Comparison of ENCODE assay signal across 10 cellular contexts in genomic region chr16:88628512-88628974, GRCh38. TPM values are rescaled to one million over a fixed set of nuclear protein-coding genes. Genes with fewer than 3 reads are reported as not detected.
DNase-seq lines count a peak whose midpoint lies in the region; ATAC-seq and TF ChIP-seq lines count a peak whose summit lies in the region.
"Had no signal": no experiment of that assay in that cellular context is flagged by ENCODE, and none has a peak within 500 bp of the region (broad histone marks: within the 10 kb centered on the region; RNA-seq: fewer than 3 reads in every experiment).

No MANE protein-coding gene starts in this region.

- ATAC-seq in Panc1 (peak; percentile 69), GM21825 (IDR thresholded peaks at IDR 0.05; ENCODE audit: unreplicated experiment) (no peak), HG02840 (IDR thresholded peaks at IDR 0.05; ENCODE audit: low FRiP score, unreplicated experiment) (no peak)

- H3K27me3 ChIP-seq in mammary epithelial cell (ENCODE audit: insufficient read depth, low read length) (no peaks in the 10 kb centered on the region), Panc1 (ENCODE audit: control insufficient read depth, insufficient read depth, low read length) (no peaks in the 10 kb centered on the region), cardiac muscle cell (peaks cover 3% of the 10 kb centered on the region)

- H3K9me3 Mint-ChIP-seq in MCF 10A (ENCODE audit: unreplicated experiment) (no peaks in the 10 kb centered on the region), type B pancreatic cell (no peaks in the 10 kb centered on the region)
- H3K9me3 Mint-ChIP-seq: dendritic cell treated with granulocyte-macrophage colony-stimulating factor and Interleukin-4, amounts not matched to agents 40 ng/mL and 50 ng/mL, for 4 days had no signal

- H3K36me3 Mint-ChIP-seq in MCF 10A (ENCODE audit: insufficient read depth, unreplicated experiment): peaks cover 53% of the 10 kb centered on the region
- H3K36me3 Mint-ChIP-seq in type B pancreatic cell: no peaks in the 10 kb centered on the region

- POLR2A ChIA-PET in MCF 10A (lab: Yijun Ruan, JAX): interaction anchor here (0.6 kb wide), 1 partner anchor 39 kb away, joined by 3 read pairs; no protein-coding TSS in a partner anchor
- POLR2A ChIA-PET in Panc1 (lab: Charles Lee): no interaction called here

- dilution Hi-C loops in mammary epithelial cell (cut with HindIII; ENCODE audit: low sequenced_read_pairs): loop anchor here (5.0 kb wide), 1 partner anchor 41 kb away; no protein-coding TSS in a partner anchor

- H2AFZ ChIP-seq in mammary epithelial cell (ENCODE audit: low read depth, low read length): no peak overlapping the region

- H3K4me1 ChIP-seq in mammary epithelial cell (ENCODE audit: insufficient read depth, low read length) (no peaks in the 10 kb centered on the region), Panc1 (ENCODE audit: control insufficient read depth, insufficient read depth, low read length) (no peaks in the 10 kb centered on the region), cardiac muscle cell (ENCODE audit: low read depth) (no peaks in the 10 kb centered on the region)

- H3K36me3 ChIP-seq in mammary epithelial cell (ENCODE audit: insufficient read depth, low read length): peaks cover 1% of the 10 kb centered on the region
- H3K36me3 ChIP-seq in Panc1 (ENCODE audit: control insufficient read depth, insufficient read depth, low read length): no peaks in the 10 kb centered on the region
- H3K36me3 ChIP-seq in cardiac muscle cell: peaks cover 32% of the 10 kb centered on the region

- 83% methylated on average over 11 of the region's 12 CpGs for WGBS in mammary epithelial cell (ENCODE audit: low coverage, missing lambda C conversion rate)

- in situ Hi-C loops in mammary epithelial cell (cut with MboI; ENCODE audit: low sequenced_read_pairs in 2 of 2): no loop called here
- in situ Hi-C loops in Panc1 (cut with HindIII; ENCODE audit: low pct_unique_long_range_greater_than_20kb, low sequenced_read_pairs): no loop called here

- BruUV-seq in MCF 10A (replicated peaks; lab: Mats Ljungman, UMichigan) (no TSS peak), mammary epithelial cell (replicated peaks; lab: Mats Ljungman, UMichigan) (no TSS peak), Panc1 (replicated peaks; lab: Mats Ljungman, UMichigan) (no TSS peak)

- H3K4me3 Mint-ChIP-seq in MCF 10A (ENCODE audit: unreplicated experiment): no peak overlapping the region
- no peak overlapping the region for H3K4me3 Mint-ChIP-seq in type B pancreatic cell
- H3K4me3 Mint-ChIP-seq: dendritic cell treated with granulocyte-macrophage colony-stimulating factor and Interleukin-4, amounts not matched to agents 40 ng/mL and 50 ng/mL, for 4 days had no signal

- H3K27ac Mint-ChIP-seq in MCF 10A (ENCODE audit: low read depth, unreplicated experiment) (no peak overlapping the region), type B pancreatic cell (no peak overlapping the region)
- H3K27ac Mint-ChIP-seq: dendritic cell treated with granulocyte-macrophage colony-stimulating factor and Interleukin-4, amounts not matched to agents 40 ng/mL and 50 ng/mL, for 4 days had no signal

- H3K27ac ChIP-seq in mammary epithelial cell (ENCODE audit: insufficient read depth, low read depth, low read length) (no peak overlapping the region), Panc1 (ENCODE audit: low read length) (no peak overlapping the region), cardiac muscle cell (no peak overlapping the region)

- CTCF ChIA-PET in MCF 10A (lab: Yijun Ruan, JAX) (no interaction called here), mammary epithelial cell (lab: Charles Lee; ENCODE audit: low non-redundant PET) (no interaction called here), Panc1 (lab: Charles Lee) (no interaction called here)

- H3K4me1 Mint-ChIP-seq in MCF 10A (ENCODE audit: insufficient read depth, unreplicated experiment) (no peaks in the 10 kb centered on the region), type B pancreatic cell (ENCODE audit: unreplicated experiment) (no peaks in the 10 kb centered on the region)

- no peaks in the 10 kb centered on the region for H4K20me1 ChIP-seq in mammary epithelial cell (ENCODE audit: insufficient read depth, low read length)

- H3K79me2 ChIP-seq in mammary epithelial cell (ENCODE audit: insufficient read depth, low read length): no peaks in the 10 kb centered on the region

- no peaks in the 10 kb centered on the region for H3K9me3 ChIP-seq in mammary epithelial cell (replicated peaks; ENCODE audit: insufficient read depth, low read length)
- no peaks in the 10 kb centered on the region for H3K9me3 ChIP-seq in Panc1 (ENCODE audit: control insufficient read depth, insufficient read depth, low read depth, low read length)
- H3K9me3 ChIP-seq in cardiac muscle cell (ENCODE audit: low read depth): no peaks in the 10 kb centered on the region

- no peak overlapping the region for H3K4me2 ChIP-seq in mammary epithelial cell (ENCODE audit: insufficient read depth, low read depth, low read length)

- no peak overlapping the region for H3K9ac ChIP-seq in mammary epithelial cell (ENCODE audit: insufficient read depth, low read length)

- intact Hi-C loops in MCF 10A (cut with micrococcal nuclease): no loop called here
- intact Hi-C loops in mammary epithelial cell (cut with micrococcal nuclease): no loop called here
- intact Hi-C loops in Panc1 (cut with micrococcal nuclease; ENCODE audit: unreplicated experiment): no loop called here

- TF ChIP-seq CTCF in MCF 10A (IDR thresholded peaks at IDR 0.05; ENCODE audit: unreplicated experiment) (peak; percentile 23), mammary epithelial cell (conservative IDR thresholded peaks at IDR 0.05 in 1 of 2, IDR thresholded peaks at IDR 0.05 in 1 of 2; ENCODE audit: extremely low read depth in 1 of 2, insufficient read depth in 1 of 2, low read depth in 1 of 2, low read length in 2 of 2) (peak in 1 of 2 donors; percentile 30), Panc1 (IDR thresholded peaks at IDR 0.05) (peak; percentile 74), cardiac muscle cell (IDR thresholded peaks at IDR 0.05; ENCODE audit: low read depth, low read length) (peak; percentile 37), type B pancreatic cell (conservative IDR thresholded peaks at IDR 0.05) (peak; percentile 68)

- H3K4me3 ChIP-seq in mammary epithelial cell (replicated peaks in 1 of 3; ENCODE audit: insufficient read depth in 1 of 3, low read depth in 2 of 3, low read length in 3 of 3) (no peak overlapping the region), Panc1 (ENCODE audit: low read depth in 2 of 2, low read length in 2 of 2) (no peak overlapping the region), cardiac muscle cell (no peak overlapping the region)

- H3K27me3 Mint-ChIP-seq in MCF 10A (ENCODE audit: insufficient read depth, unreplicated experiment) (no peaks in the 10 kb centered on the region), type B pancreatic cell (no peaks in the 10 kb centered on the region)
- H3K27me3 Mint-ChIP-seq: dendritic cell treated with granulocyte-macrophage colony-stimulating factor and Interleukin-4, amounts not matched to agents 40 ng/mL and 50 ng/mL, for 4 days had no signal

- DNase-seq in MCF 10A (ENCODE audit: unreplicated experiment) (no peak), mammary epithelial cell (no peak), Panc1 (ENCODE audit: low read depth, low spot score) (no peak), cardiac muscle cell (ENCODE audit: low read depth in 1 of 2, low spot score in 1 of 2) (peak; percentile 20 to 38), type B pancreatic cell (ENCODE audit: extremely low spot score, unreplicated experiment) (no peak), DMS153 treated with DMSO at 0.1 percent for 48 hours (lab: John Stamatoyannopoulos, UW; ENCODE audit: unreplicated experiment) (no peak)
- DNase-seq: posterior cingulate gyrus had no signal

RNA-seq across cellular contexts. Expression of gene IL17C, which starts 9.8 kb away (rescaled TPM):
- not detected in 2 replicates for total RNA-seq in MCF 10A (2022)
- total RNA-seq in mammary epithelial cell: not detected
- polyA plus RNA-seq in mammary epithelial cell: 0.06 TPM
- not detected for polyA minus RNA-seq in mammary epithelial cell
- total RNA-seq in Panc1 (2021; ENCODE audit: unreplicated experiment): not detected
- polyA plus RNA-seq in Panc1 (2012; ENCODE audit: insufficient read length): 0.22 TPM
- total RNA-seq in cardiac muscle cell: not detected in 2 replicates
- polyA plus RNA-seq in cardiac muscle cell: not detected in 2 replicates
- 0.39 TPM in 1 of 2 replicates, not detected in the other for total RNA-seq in type B pancreatic cell (ENCODE audit: low replicate concordance)

RNA-seq across cellular contexts. Expression of gene CYBA, which starts 22.3 kb away (rescaled TPM):
- total RNA-seq in MCF 10A (2022) (0.54 and 0.84 TPM in 2 replicates), mammary epithelial cell (10 to 100 TPM in 1 of 2 donors, 1 to 10 TPM in 1; 2.5 to 20.3 TPM), Panc1 (2021; ENCODE audit: unreplicated experiment) (233 TPM), cardiac muscle cell (174 and 218 TPM in 2 replicates), type B pancreatic cell (ENCODE audit: low replicate concordance) (120 and 144 TPM in 2 replicates)
- polyA plus RNA-seq in mammary epithelial cell (2.1 TPM), cardiac muscle cell (233 and 237 TPM in 2 replicates)
- 3.1 TPM for polyA minus RNA-seq in mammary epithelial cell
- polyA plus RNA-seq in Panc1 (2012; ENCODE audit: insufficient read length): 404 TPM

RNA-seq across cellular contexts. Expression of gene MVD, which starts 34.3 kb away (rescaled TPM):
- total RNA-seq in MCF 10A (2022) (30.3 and 32.4 TPM in 2 replicates), mammary epithelial cell (100 to 1,000 TPM in 1 of 2 donors, 10 to 100 TPM in 1; 57.7 to 171 TPM), Panc1 (2021; ENCODE audit: unreplicated experiment) (96.8 TPM), cardiac muscle cell (65.0 and 159 TPM in 2 replicates), type B pancreatic cell (ENCODE audit: low replicate concordance) (59.0 and 60.6 TPM in 2 replicates)
- polyA plus RNA-seq in mammary epithelial cell (136 TPM), cardiac muscle cell (88.4 and 192 TPM in 2 replicates)
- 54.3 TPM for polyA minus RNA-seq in mammary epithelial cell
- polyA plus RNA-seq in Panc1 (2012; ENCODE audit: insufficient read length): 84.8 TPM

RNA-seq across cellular contexts. Expression of gene SNAI3, which starts 57.8 kb away (rescaled TPM):
- total RNA-seq in MCF 10A (2022) (not detected in 2 replicates), mammary epithelial cell (not detected), Panc1 (2021; ENCODE audit: unreplicated experiment) (not detected), cardiac muscle cell (1.6 and 2.9 TPM in 2 replicates), type B pancreatic cell (ENCODE audit: low replicate concordance) (0.68 and 0.79 TPM in 2 replicates)
- polyA plus RNA-seq in mammary epithelial cell (0.07 TPM), cardiac muscle cell (3.7 and 4.5 TPM in 2 replicates)
- not detected for polyA minus RNA-seq in mammary epithelial cell
- 0.40 TPM for polyA plus RNA-seq in Panc1 (2012; ENCODE audit: insufficient read length)

RNA-seq across cellular contexts. Expression of gene ZC3H18, which starts 58.3 kb away (rescaled TPM):
- 34.4 and 40.5 TPM in 2 replicates for total RNA-seq in MCF 10A (2022)
- 10 to 100 TPM in 1 of 2 donors, 1 to 10 TPM in 1; 9.0 to 48.2 TPM for total RNA-seq in mammary epithelial cell
- 17.2 TPM for polyA plus RNA-seq in mammary epithelial cell
- 41.2 TPM for polyA minus RNA-seq in mammary epithelial cell
- total RNA-seq in Panc1 (2021; ENCODE audit: unreplicated experiment): 45.9 TPM
- 41.2 TPM for polyA plus RNA-seq in Panc1 (2012; ENCODE audit: insufficient read length)
- total RNA-seq in cardiac muscle cell: 16.1 and 26.9 TPM in 2 replicates
- 26.8 and 31.7 TPM in 2 replicates for polyA plus RNA-seq in cardiac muscle cell
- 56.5 and 70.2 TPM in 2 replicates for total RNA-seq in type B pancreatic cell (ENCODE audit: low replicate concordance)

Comparison
In these comparisons a context has a peak if more than half of its experiments do, and no peak if none do; other contexts are left out.
1. DNase-seq: peak in cardiac muscle cell (2 of 2); none in MCF 10A (single experiment), mammary epithelial cell (single experiment), Panc1 (single experiment), type B pancreatic cell (single experiment) and DMS153 treated with DMSO at 0.1 percent for 48 hours (single experiment).